In the genomic region with DNA sequence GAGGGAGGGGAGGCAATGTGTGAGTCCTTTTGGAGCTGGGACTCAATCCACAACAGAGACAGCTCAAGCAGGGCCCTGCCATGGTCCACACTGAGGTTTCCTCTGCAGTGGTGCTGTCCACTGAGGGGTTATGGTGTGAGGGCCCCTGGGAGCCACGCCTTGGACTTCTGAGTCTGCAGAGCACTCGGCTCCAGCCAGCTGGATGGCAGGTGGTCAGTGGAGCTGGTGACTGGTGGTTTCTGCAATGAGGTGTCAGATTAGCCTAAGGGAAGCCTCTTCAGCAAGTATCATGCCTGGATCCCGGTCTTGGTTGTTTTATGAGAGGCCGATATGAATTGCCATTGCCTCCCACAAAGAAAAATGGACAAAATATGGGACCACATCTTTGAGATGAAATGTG, we compare ENCODE assay signal across 28 cellular contexts. TPM values are rescaled to one million over a fixed set of nuclear protein-coding genes. Genes with fewer than 3 reads are reported as not detected.
DNase-seq lines count a peak whose midpoint lies in the region; ATAC-seq and TF ChIP-seq lines count a peak whose summit lies in the region.
"Had no signal": no experiment of that assay in that cellular context is flagged by ENCODE, and none has a peak within 500 bp of the region (broad histone marks: within the 10 kb centered on the region; RNA-seq: fewer than 3 reads in every experiment).

No MANE protein-coding gene starts in this region.

- in situ Hi-C loops in mammary epithelial cell (cut with MboI; ENCODE audit: low sequenced_read_pairs in 2 of 2): loop anchor here (5.0 to 10.0 kb wide), 2 partner anchors 262 to 265 kb away; no protein-coding TSS in a partner anchor

- H3K27ac Mint-ChIP-seq in MCF 10A (ENCODE audit: low read depth, unreplicated experiment) (no peak overlapping the region), glutamatergic neuron (ENCODE audit: unreplicated experiment) (no peak overlapping the region)
- H3K27ac Mint-ChIP-seq in naive thymus-derived CD8-positive, alpha-beta T cell: peak overlapping the region in 2 of 10 donors; percentile 11 to 27
- H3K27ac Mint-ChIP-seq: activated CD8-positive, alpha-beta memory T cell treated with anti-CD3 and anti-CD28 coated beads, Interleukin-2, amount 10 ng/mL, durations not matched to agents 7 days and 5 days; dendritic cell treated with granulocyte-macrophage colony-stimulating factor and Interleukin-4, amounts not matched to agents 40 ng/mL and 50 ng/mL, for 4 days; T-helper 1 cell treated with Interleukin-12 subunit alpha and Interleukin-12 subunit beta and Interleukin-4 antibody, amounts not matched to agents 30 μg/mL and 1 μg/mL, for 36 hours had no signal

- BruUV-seq in MCF 10A (replicated peaks; lab: Mats Ljungman, UMichigan) (no TSS peak), mammary epithelial cell (replicated peaks; lab: Mats Ljungman, UMichigan) (no TSS peak)

- TF ChIP-seq CTCF in breast epithelium (IDR thresholded peaks at IDR 0.05) (no peak), MCF 10A (IDR thresholded peaks at IDR 0.05; ENCODE audit: unreplicated experiment) (no peak), mammary epithelial cell (conservative IDR thresholded peaks at IDR 0.05 in 1 of 2, IDR thresholded peaks at IDR 0.05 in 1 of 2; ENCODE audit: extremely low read depth in 1 of 2, insufficient read depth in 1 of 2, low read depth in 1 of 2, low read length in 2 of 2) (no peak), glutamatergic neuron (IDR thresholded peaks at IDR 0.05; ENCODE audit: partially characterized antibody, unreplicated experiment) (no peak)

- WGBS in mammary epithelial cell (ENCODE audit: low coverage, missing lambda C conversion rate): 53% methylated on average over 4 of the region's 4 CpGs
- 73% methylated on average over 4 of the region's 4 CpGs for WGBS in urinary bladder

- no peak for TF ChIP-seq POLR2A in breast epithelium (IDR thresholded peaks at IDR 0.05)

- intact Hi-C loops in breast epithelium (cut with DNase I; ENCODE audit: low total_unique reads): no loop called here
- intact Hi-C loops in MCF 10A (cut with micrococcal nuclease): loop anchor here (5.0 kb wide), 2 partner anchors 303 to 722 kb away; no protein-coding TSS in a partner anchor
- intact Hi-C loops in mammary epithelial cell (cut with micrococcal nuclease): no loop called here

- DNase-seq in breast epithelium (ENCODE audit: low spot score in 2 of 2): no peak
- DNase-seq in MCF 10A (ENCODE audit: unreplicated experiment): no peak
- no peak for DNase-seq in mammary epithelial cell
- DNase-seq in glutamatergic neuron: peak; percentile 41
- no peak for DNase-seq in SIG-M5 (lab: John Stamatoyannopoulos, UW)
- DNase-seq in naive thymus-derived CD8-positive, alpha-beta T cell: no peak
- DNase-seq: activated CD4-positive, alpha-beta T cell treated with anti-CD3 and anti-CD28 coated beads, Interleukin-2, amount 50 U/mL, for 4 hours; activated CD8-positive, alpha-beta memory T cell treated with anti-CD3 and anti-CD28 coated beads, Interleukin-2, amount 10 ng/mL, durations not matched to agents 7 days and 5 days; activated gamma-delta T cell treated with Interleukin-2 at 50 U/mL for 16 hours; activated T-cell treated with anti-CD3 and anti-CD28 coated beads, Interleukin-2, amount 50 U/mL, for 4 hours; central memory CD4-positive, alpha-beta T cell; DND-41; left ventricle myocardium inferior; NCI-H446; NCI-H748 treated with DMSO at 0.1 percent for 48 hours; posterior cingulate gyrus; SK-N-SH; stimulated activated CD4-positive, alpha-beta T cell treated with anti-CD3 and anti-CD28 coated beads, Interleukin-1b, Interleukin-23, amount 100 ng/mL, for 48 hours; stimulated activated naive CD4-positive, alpha-beta T cell treated with Interleukin-2 at 50 U/mL for 16 hours had no signal

- peak overlapping the region; percentile 71 for H3K4me2 ChIP-seq in mammary epithelial cell (ENCODE audit: insufficient read depth, low read depth, low read length)
- H3K4me2 ChIP-seq: SK-N-SH had no signal

- H3K36me3 ChIP-seq in breast epithelium: no peaks in the 10 kb centered on the region
- H3K36me3 ChIP-seq in mammary epithelial cell (ENCODE audit: insufficient read depth, low read length): no peaks in the 10 kb centered on the region
- H3K36me3 ChIP-seq in urinary bladder (ENCODE audit: insufficient read depth): no peaks in the 10 kb centered on the region

- peak overlapping the region; percentile 25 for H3K9ac ChIP-seq in mammary epithelial cell (ENCODE audit: insufficient read depth, low read length)
- H3K9ac ChIP-seq: SK-N-SH had no signal

- no peak overlapping the region for H3K4me3 ChIP-seq in breast epithelium
- H3K4me3 ChIP-seq in mammary epithelial cell (replicated peaks in 1 of 3; ENCODE audit: insufficient read depth in 1 of 3, low read depth in 2 of 3, low read length in 3 of 3): no peak overlapping the region
- no peak overlapping the region for H3K4me3 ChIP-seq in urinary bladder (ENCODE audit: low read depth, low read length)
- H3K4me3 ChIP-seq: esophagus muscularis mucosa, left ventricle myocardium inferior, right atrium auricular region had no signal

- H4K20me1 ChIP-seq in mammary epithelial cell (ENCODE audit: insufficient read depth, low read length): no peaks in the 10 kb centered on the region

- dilution Hi-C loops in mammary epithelial cell (cut with HindIII; ENCODE audit: low sequenced_read_pairs): no loop called here

- H3K27ac ChIP-seq in breast epithelium (peak overlapping the region; percentile 82 to 83), mammary epithelial cell (ENCODE audit: insufficient read depth, low read depth, low read length) (peak overlapping the region; percentile 80), urinary bladder (ENCODE audit: low read depth) (peak overlapping the region; percentile 69)
- H3K27ac ChIP-seq: C4-2B, esophagus muscularis mucosa, left ventricle myocardium inferior, neutrophil, right atrium auricular region had no signal

- H3K4me3 Mint-ChIP-seq in MCF 10A (ENCODE audit: unreplicated experiment) (no peak overlapping the region), glutamatergic neuron (ENCODE audit: unreplicated experiment) (no peak overlapping the region)
- H3K4me3 Mint-ChIP-seq in naive thymus-derived CD8-positive, alpha-beta T cell: no peak overlapping the region
- H3K4me3 Mint-ChIP-seq: activated CD8-positive, alpha-beta memory T cell treated with anti-CD3 and anti-CD28 coated beads, Interleukin-2, amount 10 ng/mL, durations not matched to agents 7 days and 5 days; activated T-cell treated with anti-CD3 and anti-CD28 coated beads, Interleukin-2, amount 50 U/mL, for 4 hours; dendritic cell treated with granulocyte-macrophage colony-stimulating factor and Interleukin-4, amounts not matched to agents 40 ng/mL and 50 ng/mL, for 4 days; T-helper 1 cell treated with Interleukin-12 subunit alpha and Interleukin-12 subunit beta and Interleukin-4 antibody, amounts not matched to agents 30 μg/mL and 1 μg/mL, for 36 hours had no signal

- H3K36me3 Mint-ChIP-seq in MCF 10A (ENCODE audit: insufficient read depth, unreplicated experiment) (peaks cover 49% of the 10 kb centered on the region), glutamatergic neuron (ENCODE audit: unreplicated experiment) (no peaks in the 10 kb centered on the region)
- H3K36me3 Mint-ChIP-seq in naive thymus-derived CD8-positive, alpha-beta T cell: peaks cover 0 to 45% (median 16%) of the 10 kb centered on the region in 3 donors

- H3K27me3 ChIP-seq in breast epithelium (no peaks in the 10 kb centered on the region), mammary epithelial cell (ENCODE audit: insufficient read depth, low read length) (no peaks in the 10 kb centered on the region)
- H3K27me3 ChIP-seq: esophagus muscularis mucosa, neutrophil, right atrium auricular region had no signal

- no peaks in the 10 kb centered on the region for H3K9me3 Mint-ChIP-seq in MCF 10A (ENCODE audit: unreplicated experiment)
- peaks cover 2% of the 10 kb centered on the region for H3K9me3 Mint-ChIP-seq in glutamatergic neuron (ENCODE audit: unreplicated experiment)
- H3K9me3 Mint-ChIP-seq in naive thymus-derived CD8-positive, alpha-beta T cell: no peaks in the 10 kb centered on the region
- H3K9me3 Mint-ChIP-seq: activated T-cell treated with anti-CD3 and anti-CD28 coated beads, Interleukin-2, amount 50 U/mL, for 4 hours; dendritic cell treated with granulocyte-macrophage colony-stimulating factor and Interleukin-4, amounts not matched to agents 40 ng/mL and 50 ng/mL, for 4 days; T-helper 1 cell treated with Interleukin-12 subunit alpha and Interleukin-12 subunit beta and Interleukin-4 antibody, amounts not matched to agents 30 μg/mL and 1 μg/mL, for 36 hours had no signal

- no peak for ATAC-seq in esophagus mucosa
- no peak for ATAC-seq in naive thymus-derived CD8-positive, alpha-beta T cell
- ATAC-seq: activated CD4-positive, CD25-positive, alpha-beta regulatory T cell treated with anti-CD3 and anti-CD28 coated beads, Interleukin-2, amount 50 U/mL, for 24 hours; activated CD8-positive, alpha-beta memory T cell treated with anti-CD3 and anti-CD28 coated beads, Interleukin-2, amount 10 ng/mL, durations not matched to agents 7 days and 5 days; activated T-cell treated with anti-CD3 and anti-CD28 coated beads, Interleukin-2, amount 50 U/mL, for 4 hours had no signal

- H2AFZ ChIP-seq in mammary epithelial cell (ENCODE audit: low read depth, low read length): no peak overlapping the region

- CTCF ChIA-PET in MCF 10A (lab: Yijun Ruan, JAX) (interaction anchor here (0.6 to 6.7 kb wide), 10 partner anchors 12 to 902 kb away, joined by 3 to 138 read pairs (median 8); partner anchors contain the start of genes LSM3 and XPC), mammary epithelial cell (lab: Charles Lee; ENCODE audit: low non-redundant PET) (no interaction called here)

- peaks cover 25% of the 10 kb centered on the region for H3K4me1 Mint-ChIP-seq in MCF 10A (ENCODE audit: insufficient read depth, unreplicated experiment)
- peaks cover 31% of the 10 kb centered on the region for H3K4me1 Mint-ChIP-seq in glutamatergic neuron (ENCODE audit: low read depth, unreplicated experiment)
- peaks cover 4 to 12% (median 5%) of the 10 kb centered on the region in 4 donors for H3K4me1 Mint-ChIP-seq in naive thymus-derived CD8-positive, alpha-beta T cell
- H3K4me1 Mint-ChIP-seq: activated CD8-positive, alpha-beta memory T cell treated with anti-CD3 and anti-CD28 coated beads, Interleukin-2, amount 10 ng/mL, durations not matched to agents 7 days and 5 days had no signal

- H3K9me3 ChIP-seq in breast epithelium (no peaks in the 10 kb centered on the region), mammary epithelial cell (replicated peaks; ENCODE audit: insufficient read depth, low read length) (no peaks in the 10 kb centered on the region)
- H3K9me3 ChIP-seq: esophagus muscularis mucosa, left ventricle myocardium inferior, neutrophil, right atrium auricular region, SK-N-SH had no signal

- H3K27me3 Mint-ChIP-seq in MCF 10A (ENCODE audit: insufficient read depth, unreplicated experiment) (no peaks in the 10 kb centered on the region), glutamatergic neuron (ENCODE audit: unreplicated experiment) (no peaks in the 10 kb centered on the region)
- H3K27me3 Mint-ChIP-seq in naive thymus-derived CD8-positive, alpha-beta T cell: no peaks in the 10 kb centered on the region
- H3K27me3 Mint-ChIP-seq: activated CD8-positive, alpha-beta memory T cell treated with anti-CD3 and anti-CD28 coated beads, Interleukin-2, amount 10 ng/mL, durations not matched to agents 7 days and 5 days; dendritic cell treated with granulocyte-macrophage colony-stimulating factor and Interleukin-4, amounts not matched to agents 40 ng/mL and 50 ng/mL, for 4 days had no signal

- POLR2A ChIA-PET in MCF 10A (lab: Yijun Ruan, JAX): interaction anchor here (0.5 to 7.7 kb wide), 10 partner anchors 24 to 1359 kb away, joined by 3 to 120 read pairs (median 5); partner anchors contain the start of genes CCDC174, CHCHD4, LSM3 and RPL32
- POLR2A ChIA-PET in naive thymus-derived CD8-positive, alpha-beta T cell (lab: Charles Lee): interaction anchor here (0.5 to 1.2 kb wide), 2 partner anchors 12 to 14 kb away, joined by 3 read pairs; no protein-coding TSS in a partner anchor

- peaks cover 20% of the 10 kb centered on the region for H3K79me2 ChIP-seq in mammary epithelial cell (ENCODE audit: insufficient read depth, low read length)

- H3K4me1 ChIP-seq in breast epithelium: peaks cover 0 to 15% of the 10 kb centered on the region in 2 donors
- H3K4me1 ChIP-seq in mammary epithelial cell (ENCODE audit: insufficient read depth, low read length): peaks cover 51% of the 10 kb centered on the region
- H3K4me1 ChIP-seq in urinary bladder (ENCODE audit: insufficient read depth): peaks cover 2% of the 10 kb centered on the region

RNA-seq across cellular contexts. Expression of gene LSM3, which starts 21.7 kb away (rescaled TPM):
- total RNA-seq in breast epithelium (10 to 100 TPM; 10.5 to 11.5 (median 11.5) TPM), MCF 10A (2022) (10.2 and 12.9 TPM in 2 replicates), mammary epithelial cell (10 to 100 TPM in 1 of 2 donors, 1 to 10 TPM in 1; 5.0 to 11.7 TPM), glutamatergic neuron (ENCODE audit: unreplicated experiment) (8.4 TPM), urinary bladder (12.2 TPM), esophagus mucosa (10.3 TPM)
- polyA plus RNA-seq in mammary epithelial cell (7.7 TPM), urinary bladder (13.0 TPM)
- polyA minus RNA-seq in mammary epithelial cell: 0.31 TPM
- total RNA-seq in naive thymus-derived CD8-positive, alpha-beta T cell: 10 to 100 TPM; 10.4 to 11.6 TPM
- 10 to 100 TPM; 20.8 to 26.5 (median 24.8) TPM for polyA plus RNA-seq in naive thymus-derived CD8-positive, alpha-beta T cell

RNA-seq across cellular contexts. Expression of gene XPC, which starts 21.9 kb away (rescaled TPM):
- 10 to 100 TPM; 57.4 to 74.2 (median 61.3) TPM for total RNA-seq in breast epithelium
- 73.3 and 83.6 TPM in 2 replicates for total RNA-seq in MCF 10A (2022)
- total RNA-seq in mammary epithelial cell: 10 to 100 TPM; 42.5 to 68.2 TPM
- polyA plus RNA-seq in mammary epithelial cell: 19.4 TPM
- 47.5 TPM for polyA minus RNA-seq in mammary epithelial cell
- total RNA-seq in glutamatergic neuron (ENCODE audit: unreplicated experiment): 39.5 TPM
- 25.8 TPM for total RNA-seq in urinary bladder
- 27.3 TPM for polyA plus RNA-seq in urinary bladder
- 13.4 TPM for total RNA-seq in esophagus mucosa
- 10 to 100 TPM; 90.9 to 95.2 TPM for total RNA-seq in naive thymus-derived CD8-positive, alpha-beta T cell
- polyA plus RNA-seq in naive thymus-derived CD8-positive, alpha-beta T cell: 10 to 100 TPM; 28.5 to 49.6 (median 49.4) TPM
